Comparison of ENCODE assay signal across 11 cellular contexts in the genomic region with DNA sequence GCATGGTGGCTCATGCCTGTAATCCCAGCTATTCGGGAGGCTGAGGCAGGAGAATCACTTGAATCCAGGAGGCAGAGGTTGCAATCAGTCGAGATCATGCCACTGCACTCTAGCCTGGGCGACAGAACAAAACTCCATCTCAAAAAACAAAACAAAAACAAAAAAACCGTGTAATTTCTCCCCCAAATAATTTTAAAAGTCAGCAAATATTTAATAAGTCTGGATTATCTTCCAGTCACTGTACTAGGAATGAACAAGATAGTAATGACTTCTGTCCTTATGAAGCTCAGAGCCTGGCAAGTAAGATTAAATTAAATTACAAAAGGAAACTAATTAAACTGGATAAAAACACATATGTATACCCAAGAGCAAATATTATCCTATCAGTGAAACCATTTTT.
"Had no signal": no experiment of that assay in that cellular context is flagged by ENCODE, and none has a peak within 500 bp of the region (broad histone marks: within the 10 kb centered on the region; RNA-seq: fewer than 3 reads in every experiment).

No MANE protein-coding gene starts in this region.

- FAIRE-seq: H1, H54 had no signal

- H3K9ac ChIP-seq: GM23248 had no signal

- H3K9me3 ChIP-seq: HAP-1 had no signal

- H3K36me3 ChIP-seq: HAP-1 had no signal

- H3K27ac ChIP-seq: GM23248 had no signal

- H2AFZ ChIP-seq: GM23248, GM23338 had no signal

- H3K4me3 ChIP-seq: GM23248, GM23338, HAP-1 had no signal

- H3K4me2 ChIP-seq: GM23338 had no signal

- ATAC-seq: GM23338, HCT116 had no signal

- DNase-seq: GM23248, GOT3, H7, H9, HCEC 1CT, HFFc6 had no signal

- H3K4me1 ChIP-seq: HAP-1 had no signal
